In genomic region chr2:178426388-178426787, GRCh38 we compare ENCODE assay signal across 16 cellular contexts. TPM values are rescaled to one million over a fixed set of nuclear protein-coding genes. Genes with fewer than 3 reads are reported as not detected.
A peak's percentile ranks its signal among the peaks of the same experiment; 100 is the strongest.
DNase-seq lines count a peak whose midpoint lies in the region; ATAC-seq and TF ChIP-seq lines count a peak whose summit lies in the region.
"Had no signal": no experiment of that assay in that cellular context is flagged by ENCODE, and none has a peak within 500 bp of the region (broad histone marks: within the 10 kb centered on the region; RNA-seq: fewer than 3 reads in every experiment).

No MANE protein-coding gene starts in this region.

- ATAC-seq in SK-N-SH treated with all-trans-retinoic acid at 6 μM for 48 hours, result peak; percentile 60
- no peak for ATAC-seq in effector memory CD8-positive, alpha-beta T cell (replicated peaks)

- no peak overlapping the region for H4K8ac ChIP-seq in mesenchymal stem cell (ENCODE audit: low read length)

- peaks cover 23% of the 10 kb centered on the region for H3K36me3 Mint-ChIP-seq in HFFc6 (ENCODE audit: low read depth)
- H3K36me3 Mint-ChIP-seq in endodermal cell (ENCODE audit: low read depth), result peaks cover 62% of the 10 kb centered on the region
- peaks cover 27% of the 10 kb centered on the region for H3K36me3 Mint-ChIP-seq in effector memory CD8-positive, alpha-beta T cell (ENCODE audit: insufficient read depth)

- H2AFZ ChIP-seq in mesenchymal stem cell (ENCODE audit: low read depth, low read length), result no peak overlapping the region
- H2AFZ ChIP-seq: PC-9 had no signal

- peak overlapping the region; percentile 44 for H3K4me3 ChIP-seq in endodermal cell (ENCODE audit: low read length)
- no peak overlapping the region for H3K4me3 ChIP-seq in mesenchymal stem cell (ENCODE audit: insufficient read depth in 1 of 2, low read depth in 1 of 2, low read length in 2 of 2)
- H3K4me3 ChIP-seq: PC-9, SJSA1 had no signal

- H3K27me3 Mint-ChIP-seq in HFFc6 (ENCODE audit: insufficient read depth), result no peaks in the 10 kb centered on the region
- H3K27me3 Mint-ChIP-seq in endodermal cell (ENCODE audit: insufficient read depth), result no peaks in the 10 kb centered on the region
- H3K27me3 Mint-ChIP-seq in effector memory CD8-positive, alpha-beta T cell, result no peaks in the 10 kb centered on the region

- H3K27ac ChIP-seq in endodermal cell (ENCODE audit: low read depth, low read length) (no peak overlapping the region), mesenchymal stem cell (ENCODE audit: low read length, poor library complexity, severe bottlenecking) (peak overlapping the region; percentile 21)
- H3K27ac ChIP-seq: PC-9, SJSA1 had no signal

- H3K36me3 ChIP-seq in endodermal cell (ENCODE audit: control insufficient read depth, insufficient read depth, low read length), result peaks cover 50% of the 10 kb centered on the region
- H3K36me3 ChIP-seq in mesenchymal stem cell (ENCODE audit: control insufficient read depth in 1 of 2, insufficient read depth in 2 of 2, low read depth in 1 of 2, low read length in 2 of 2), result peaks cover 14 to 41% of the 10 kb centered on the region in 2 experiments

- H3K4me1 Mint-ChIP-seq in HFFc6 (ENCODE audit: low read depth) (peaks cover 14% of the 10 kb centered on the region), endodermal cell (no peaks in the 10 kb centered on the region)
- H3K4me1 Mint-ChIP-seq in effector memory CD8-positive, alpha-beta T cell (ENCODE audit: low read depth in 2 of 2), result peaks cover 0 to 2% of the 10 kb centered on the region in 2 donors
- H3K4me1 Mint-ChIP-seq: CD14-positive monocyte had no signal

- H3K23ac ChIP-seq in mesenchymal stem cell (ENCODE audit: low read length in 2 of 2), result no peak overlapping the region

- H2BK120ac ChIP-seq in mesenchymal stem cell (ENCODE audit: low read depth, low read length), result no peak overlapping the region

- no peak overlapping the region for H2AK5ac ChIP-seq in mesenchymal stem cell (ENCODE audit: low read length, severe bottlenecking)

- H2BK12ac ChIP-seq in mesenchymal stem cell (ENCODE audit: low read length in 2 of 2), result no peak overlapping the region

- no peak overlapping the region for H3K14ac ChIP-seq in mesenchymal stem cell (ENCODE audit: low read length in 2 of 2)

- peak; percentile 13 for DNase-seq in HFFc6
- no peak for DNase-seq in endodermal cell
- no peak for DNase-seq in mesenchymal stem cell
- no peak for DNase-seq in effector memory CD8-positive, alpha-beta T cell
- DNase-seq in SW480 (ENCODE audit: low spot score), result no peak
- no peak for DNase-seq in activated naive CD4-positive, alpha-beta T cell treated with anti-CD3 and anti-CD28 coated beads, Interleukin-2, amount 50 U/mL, for 16 hours
- DNase-seq in DMS153 (lab: John Stamatoyannopoulos, UW), result no peak
- DNase-seq: H7, NCI-H146, NCI-H2081, NCI-H510A, NCI-H774, PC-9 had no signal

- H3K4ac ChIP-seq in mesenchymal stem cell (ENCODE audit: low read depth in 1 of 2, low read length in 2 of 2), result no peak overlapping the region

- no peak overlapping the region for H3K4me2 ChIP-seq in mesenchymal stem cell (ENCODE audit: low read length, poor library complexity, severe bottlenecking)
- H3K4me2 ChIP-seq: PC-9 had no signal

- 94 to 100% methylated on average over 2 to 3 of the region's 3 CpGs for WGBS in endodermal cell (ENCODE audit: insufficient coverage in 1 of 2, insufficient read length in 1 of 2), 2 experiments
- WGBS in mesenchymal stem cell, result 92% methylated on average over 2 of the region's 3 CpGs

- no peak overlapping the region for H3K18ac ChIP-seq in mesenchymal stem cell (ENCODE audit: low read depth in 1 of 2, low read length in 2 of 2)

- no peak overlapping the region for H2BK15ac ChIP-seq in mesenchymal stem cell (ENCODE audit: low read depth, poor library complexity, severe bottlenecking)

- H3K9me3 ChIP-seq in endodermal cell (ENCODE audit: control insufficient read depth, low read length) (peaks cover 20% of the 10 kb centered on the region), mesenchymal stem cell (ENCODE audit: control insufficient read depth, low read length) (no peaks in the 10 kb centered on the region)
- H3K9me3 ChIP-seq: SJSA1 had no signal

- TF ChIP-seq CTCF in HFFc6 (IDR thresholded peaks at IDR 0.05) (no peak), endodermal cell (conservative IDR thresholded peaks at IDR 0.05) (no peak)

- H3K9me3 Mint-ChIP-seq in HFFc6 (no peaks in the 10 kb centered on the region; the same call in 1 of the 2 replicates), endodermal cell (peaks cover 16% of the 10 kb centered on the region)
- no peaks in the 10 kb centered on the region for H3K9me3 Mint-ChIP-seq in effector memory CD8-positive, alpha-beta T cell

- H3K4me3 Mint-ChIP-seq in HFFc6 (no peak overlapping the region), endodermal cell (no peak overlapping the region)
- H3K4me3 Mint-ChIP-seq in effector memory CD8-positive, alpha-beta T cell, result no peak overlapping the region
- H3K4me3 Mint-ChIP-seq: CD14-positive monocyte had no signal

- H3K4me1 ChIP-seq in endodermal cell (ENCODE audit: control insufficient read depth, insufficient read depth, low read length), result no peaks in the 10 kb centered on the region
- no peaks in the 10 kb centered on the region for H3K4me1 ChIP-seq in mesenchymal stem cell (ENCODE audit: control insufficient read depth, insufficient read depth, low read depth, low read length)
- H3K4me1 ChIP-seq: SJSA1 had no signal

- H3K27me3 ChIP-seq in endodermal cell (ENCODE audit: control insufficient read depth, insufficient read depth, low read length, poor library complexity, severe bottlenecking) (no peaks in the 10 kb centered on the region), mesenchymal stem cell (ENCODE audit: control insufficient read depth in 1 of 2, insufficient read depth in 1 of 2, low read length in 2 of 2) (no peaks in the 10 kb centered on the region)
- H3K27me3 ChIP-seq: SJSA1 had no signal

- H3K27ac Mint-ChIP-seq in HFFc6, result peak overlapping the region; percentile 17; the same call in 1 of the 2 replicates
- no peak overlapping the region for H3K27ac Mint-ChIP-seq in endodermal cell
- H3K27ac Mint-ChIP-seq in effector memory CD8-positive, alpha-beta T cell, result no peak overlapping the region
- H3K27ac Mint-ChIP-seq: CD14-positive monocyte had no signal

- no peak overlapping the region for H4K91ac ChIP-seq in mesenchymal stem cell (ENCODE audit: low read length)

- no peak overlapping the region for H2BK5ac ChIP-seq in mesenchymal stem cell (ENCODE audit: low read depth, low read length, poor library complexity, severe bottlenecking)

- H3K9ac ChIP-seq in endodermal cell (ENCODE audit: extremely low read depth, low read length, poor library complexity, severe bottlenecking) (no peak overlapping the region), mesenchymal stem cell (ENCODE audit: low read length) (no peak overlapping the region)

- peaks cover 34% of the 10 kb centered on the region for H3K79me1 ChIP-seq in mesenchymal stem cell (replicated peaks; ENCODE audit: low read length, poor library complexity, severe bottlenecking)

TF ChIP-seq in SK-N-SH treated with all-trans-retinoic acid at 6 μM for 48 hours, 23 proteins besides CTCF, POLR2A, EP300 and RAD21 (continues in another document):
- TF ChIP-seq TSHZ2 (CRISPR knock-in tag; IDR thresholded peaks at IDR 0.05) (no peak), SNAI2 (CRISPR knock-in tag; IDR thresholded peaks at IDR 0.05) (no peak)

RNA-seq across cellular contexts. Expression of gene PRKRA, which starts 24.6 kb away (rescaled TPM):
- total RNA-seq in HFFc6 (2021; fragmentation: NEBNext Ultra II Directional; extraction: Animal tissue kit (Norgen Biotek cat#: 25700)), result 10 to 100 TPM; 30.4 to 38.3 (median 33.7) TPM
- total RNA-seq in endodermal cell, result 10 to 100 TPM; 66.4 to 74.4 TPM
- polyA plus RNA-seq in endodermal cell (2013, experiment 1 of 2), result 85.6 TPM
- 75.3 TPM for polyA plus RNA-seq in endodermal cell (2013, experiment 2 of 2)
- 33.7 TPM for polyA plus RNA-seq in mesenchymal stem cell (2013, experiment 1 of 2)
- 33.9 TPM for polyA plus RNA-seq in mesenchymal stem cell (2013, experiment 2 of 2)

RNA-seq across cellular contexts. Expression of gene PJVK, which starts 24.8 kb away (rescaled TPM):
- 1 to 10 TPM in 1 of 6 experiments, under 1 TPM in 5; 0.43 to 1.0 (median 0.69) TPM for total RNA-seq in HFFc6 (2021; fragmentation: NEBNext Ultra II Directional; extraction: Animal tissue kit (Norgen Biotek cat#: 25700))
- 1 to 10 TPM; 5.5 to 6.3 TPM for total RNA-seq in endodermal cell
- polyA plus RNA-seq in endodermal cell (2013, experiment 1 of 2), result 2.1 TPM
- 3.6 TPM for polyA plus RNA-seq in endodermal cell (2013, experiment 2 of 2)
- 1.8 TPM for polyA plus RNA-seq in mesenchymal stem cell (2013, experiment 1 of 2)
- 1.6 TPM for polyA plus RNA-seq in mesenchymal stem cell (2013, experiment 2 of 2)
- polyA plus RNA-seq: CD14-positive monocyte had no signal

RNA-seq across cellular contexts. Expression of gene FKBP7, which starts 52.0 kb away (rescaled TPM):
- 10 to 100 TPM; 36.3 to 51.9 (median 43.7) TPM for total RNA-seq in HFFc6 (2021; fragmentation: NEBNext Ultra II Directional; extraction: Animal tissue kit (Norgen Biotek cat#: 25700))
- total RNA-seq in endodermal cell, result 1 to 10 TPM; 4.1 to 6.3 TPM
- polyA plus RNA-seq in endodermal cell (2013, experiment 1 of 2), result 25.4 TPM
- 22.7 TPM for polyA plus RNA-seq in endodermal cell (2013, experiment 2 of 2)
- polyA plus RNA-seq in mesenchymal stem cell (2013, experiment 1 of 2), result 59.2 TPM
- polyA plus RNA-seq in mesenchymal stem cell (2013, experiment 2 of 2), result 62.1 TPM

RNA-seq across cellular contexts. Expression of gene PLEKHA3, which starts 53.9 kb away (rescaled TPM):
- total RNA-seq in HFFc6 (2021; fragmentation: NEBNext Ultra II Directional; extraction: Animal tissue kit (Norgen Biotek cat#: 25700)), result 10 to 100 TPM; 31.4 to 36.6 (median 33.3) TPM
- 10 to 100 TPM; 21.2 to 22.8 TPM for total RNA-seq in endodermal cell
- polyA plus RNA-seq in endodermal cell (2013, experiment 1 of 2), result 13.6 TPM
- polyA plus RNA-seq in endodermal cell (2013, experiment 2 of 2), result 16.9 TPM
- 25.3 TPM for polyA plus RNA-seq in mesenchymal stem cell (2013, experiment 1 of 2)
- polyA plus RNA-seq in mesenchymal stem cell (2013, experiment 2 of 2), result 24.5 TPM

Comparison
In these comparisons a context has a peak if more than half of its experiments do, and no peak if none do; other contexts are left out.
1. RNA of gene FKBP7, which starts 52.0 kb away (total RNA-seq): 36.3 to 51.9 TPM in HFFc6; 4.1 to 6.3 TPM in endodermal cell; every median in the first group is over 4 times any median in the second.